In genomic region chr4:186104895-186105720, GRCh38 we compare ENCODE assay signal across 9 cellular contexts. TPM values are rescaled to one million over a fixed set of nuclear protein-coding genes. Genes with fewer than 3 reads are reported as not detected.
DNase-seq lines count a peak whose midpoint lies in the region; ATAC-seq, FAIRE-seq and TF ChIP-seq lines count a peak whose summit lies in the region.
"Had no signal": no experiment of that assay in that cellular context is flagged by ENCODE, and none has a peak within 500 bp of the region (broad histone marks: within the 10 kb centered on the region; RNA-seq: fewer than 3 reads in every experiment).

No MANE protein-coding gene starts in this region.

- H3K9ac ChIP-seq in MM.1S (ENCODE audit: low read length), result peak overlapping the region; percentile 89

- H3K27me3 ChIP-seq in MM.1S (replicated peaks; ENCODE audit: insufficient read depth, low read length) (no peaks in the 10 kb centered on the region), vagina (no peaks in the 10 kb centered on the region)

- no peaks in the 10 kb centered on the region; the same call in 1 of the 2 replicates for H3K9me2 ChIP-seq in MM.1S (replicated peaks; ENCODE audit: insufficient read depth, low read length)

- no peaks in the 10 kb centered on the region for H4K20me1 ChIP-seq in MM.1S (ENCODE audit: insufficient read depth, low read length)

- peaks cover 15% of the 10 kb centered on the region for H3K4me1 ChIP-seq in MM.1S (ENCODE audit: low read length)
- H3K4me1 ChIP-seq in mucosa of descending colon (ENCODE audit: low read depth), result peaks cover 6% of the 10 kb centered on the region
- H3K4me1 ChIP-seq in vagina, result peaks cover 13% of the 10 kb centered on the region

- intact Hi-C loops in mucosa of descending colon (cut with DNase I, micrococcal nuclease), result no loop called here
- intact Hi-C loops in vagina (cut with DNase I), result no loop called here

- peak; percentile 26; the same call in 1 of the 2 replicates for TF ChIP-seq CTCF in MM.1S (IDR thresholded peaks at IDR 0.05; ENCODE audit: low read length)
- no peak for TF ChIP-seq CTCF in mucosa of descending colon (IDR thresholded peaks at IDR 0.05)
- TF ChIP-seq CTCF in vagina (IDR thresholded peaks at IDR 0.05), result no peak

- H3K9me3 ChIP-seq in MM.1S (replicated peaks; ENCODE audit: insufficient read depth, low read length) (no peaks in the 10 kb centered on the region), mucosa of descending colon (no peaks in the 10 kb centered on the region), vagina (no peaks in the 10 kb centered on the region)

- peak overlapping the region; percentile 86 for H3K4me2 ChIP-seq in MM.1S (ENCODE audit: low read depth, low read length)

- peak overlapping the region; percentile 38 for H2AFZ ChIP-seq in MM.1S (ENCODE audit: low read length)

- TF ChIP-seq POLR2A in GM12892 (IDR thresholded peaks at IDR 0.05; ENCODE audit: low read depth, low read length), result no peak
- no peak for TF ChIP-seq POLR2A in vagina (IDR thresholded peaks at IDR 0.05)

- no peak for FAIRE-seq in GM12892 (lab: Jason Lieb, UNC)

- H3K27ac ChIP-seq in MM.1S (ENCODE audit: low read length), result peak overlapping the region; percentile 67
- H3K27ac ChIP-seq in vagina, result peak overlapping the region; percentile 74

- ATAC-seq in GM21717 (IDR thresholded peaks at IDR 0.05; ENCODE audit: unreplicated experiment) (peak; percentile 28), mucosa of descending colon (peak; percentile 52)

- H3K4me3 ChIP-seq in MM.1S (ENCODE audit: low read length) (peak overlapping the region; percentile 62), mucosa of descending colon (peak overlapping the region; percentile 38), vagina (peak overlapping the region; percentile 53 to 68)

- DNase-seq in GM12892 (ENCODE audit: insufficient read length) (peak; percentile 39), MM.1S (peak; percentile 14), ecto neural progenitor cell (ENCODE audit: low spot score) (peak; percentile 71), mucosa of descending colon (peak; percentile 43 to 58 (median 54)), vagina (ENCODE audit: extremely low spot score in 2 of 2) (no peak), NCI-H2081 (lab: John Stamatoyannopoulos, UW) (no peak), Ammon's horn (ENCODE audit: low spot score) (no peak)

- H3F3A ChIP-seq in MM.1S (ENCODE audit: insufficient read depth, low read length), result peaks cover 15% of the 10 kb centered on the region

- no peaks in the 10 kb centered on the region for H3K36me3 ChIP-seq in MM.1S (replicated peaks; ENCODE audit: insufficient read depth, low read length)
- H3K36me3 ChIP-seq in mucosa of descending colon (ENCODE audit: low read depth), result no peaks in the 10 kb centered on the region
- no peaks in the 10 kb centered on the region for H3K36me3 ChIP-seq in vagina

- peaks cover 48% of the 10 kb centered on the region for H3K79me2 ChIP-seq in MM.1S (ENCODE audit: low read length)

RNA-seq across cellular contexts. Expression of gene FAM149A, which starts 0.6 kb away (rescaled TPM):
- polyA plus RNA-seq in GM12892 (2012; ENCODE audit: missing spikeins), result 2.2 TPM
- total RNA-seq in mucosa of descending colon, result 10 to 100 TPM; 13.6 to 18.4 (median 16.3) TPM
- 9.8 TPM for total RNA-seq in vagina
- total RNA-seq: RPMI7951 had no signal

RNA-seq across cellular contexts. Expression of gene TLR3, which starts 36.2 kb away (rescaled TPM):
- polyA plus RNA-seq in GM12892 (2012; ENCODE audit: missing spikeins), result 0.19 TPM
- total RNA-seq in mucosa of descending colon (10 to 100 TPM; 23.6 to 55.0 (median 51.3) TPM), vagina (10.6 TPM)

Comparison
In these comparisons a context has a peak if more than half of its experiments do, and no peak if none do; other contexts are left out.
1. DNase-seq: peak in GM12892 (single experiment), MM.1S (single experiment), ecto neural progenitor cell (single experiment) and mucosa of descending colon (3 of 3); none in vagina (0 of 2), NCI-H2081 (0 of 2) and Ammon's horn (single experiment).
2. Peak in every context shown above with its lines, with median percentiles within 50 percentile points of each other: H3K4me3 ChIP-seq.